Comparison of ENCODE assay signal across 8 cellular contexts in the genomic region with DNA sequence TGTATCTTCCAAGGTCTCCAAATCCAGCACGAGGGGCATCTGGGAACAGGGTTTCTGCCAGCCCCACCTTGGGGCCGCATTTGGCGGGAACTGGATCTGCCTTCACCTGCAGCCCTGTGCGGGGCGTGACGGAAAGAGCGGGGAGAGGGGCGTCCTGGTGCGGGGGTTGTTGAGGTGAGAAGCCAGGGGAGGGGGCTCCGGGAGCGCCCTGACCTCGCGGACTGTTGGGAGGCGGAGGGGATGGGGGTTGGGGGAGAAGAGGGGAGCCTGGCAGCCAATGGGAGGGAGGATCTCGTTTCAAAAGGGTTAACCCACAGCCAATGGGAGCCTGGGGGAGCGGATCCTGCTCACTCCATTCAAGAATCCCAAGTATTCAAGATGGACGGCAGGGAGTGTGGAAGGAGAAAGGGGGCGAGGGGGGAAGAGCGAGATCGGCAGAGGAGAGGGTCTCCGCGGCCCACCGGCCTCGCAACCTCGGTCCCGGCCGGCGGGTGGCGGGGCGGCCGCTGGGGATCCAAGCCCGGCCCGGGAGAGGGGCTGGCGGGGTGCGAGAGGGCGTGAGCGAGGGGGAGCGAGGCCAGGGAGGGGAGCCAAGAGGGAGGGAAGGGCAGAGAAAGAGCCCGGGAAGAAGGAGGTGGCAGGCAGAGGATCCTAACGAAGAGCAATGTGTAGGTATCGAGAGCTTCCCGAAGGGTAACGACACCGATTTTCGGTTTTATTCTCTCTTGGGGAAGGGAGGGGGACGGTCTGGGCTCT. TPM values are rescaled to one million over a fixed set of nuclear protein-coding genes. Genes with fewer than 3 reads are reported as not detected.
DNase-seq lines count a peak whose midpoint lies in the region; ATAC-seq, FAIRE-seq and TF ChIP-seq lines count a peak whose summit lies in the region.

No MANE protein-coding gene starts in this region.

- peak overlapping the region; percentile 99 for H3K4me3 ChIP-seq in fibroblast of pulmonary artery (replicated peaks; ENCODE audit: low read depth, low read length)
- peak overlapping the region; percentile 87 to 91 for H3K4me3 ChIP-seq in muscle layer of duodenum (ENCODE audit: low read depth in 1 of 2, low read length in 2 of 2)

- H3K27me3 Mint-ChIP-seq in activated CD4-positive, alpha-beta T cell treated with anti-CD3 and anti-CD28 coated beads, Interleukin-2, amount 10 ng/mL, durations not matched to agents 7 days and 5 days, result peaks cover 35% of the 10 kb centered on the region
- peaks cover 18% of the 10 kb centered on the region for H3K27me3 Mint-ChIP-seq in WTC11 (ENCODE audit: low read depth)

- H3K9me3 Mint-ChIP-seq in activated CD4-positive, alpha-beta T cell treated with anti-CD3 and anti-CD28 coated beads, Interleukin-2, amount 10 ng/mL, durations not matched to agents 7 days and 5 days, result no peaks in the 10 kb centered on the region
- no peaks in the 10 kb centered on the region for H3K9me3 Mint-ChIP-seq in WTC11

- H3K27ac ChIP-seq in muscle layer of duodenum (ENCODE audit: low read length), result peak overlapping the region; percentile 45

- H3K4me1 Mint-ChIP-seq in activated CD4-positive, alpha-beta T cell treated with anti-CD3 and anti-CD28 coated beads, Interleukin-2, amount 10 ng/mL, durations not matched to agents 7 days and 5 days, result peaks cover 35% of the 10 kb centered on the region
- H3K4me1 Mint-ChIP-seq in WTC11, result peaks cover 48% of the 10 kb centered on the region

- H3K9me3 ChIP-seq in muscle layer of duodenum (ENCODE audit: control insufficient read depth in 1 of 2, low read length in 2 of 2), result no peaks in the 10 kb centered on the region

- peak overlapping the region; percentile 82 for H3K4me3 Mint-ChIP-seq in activated CD4-positive, alpha-beta T cell treated with anti-CD3 and anti-CD28 coated beads, Interleukin-2, amount 10 ng/mL, durations not matched to agents 7 days and 5 days
- peak overlapping the region; percentile 96 for H3K4me3 Mint-ChIP-seq in WTC11

- FAIRE-seq in urothelium cell line (lab: Jason Lieb, UNC), result peak; percentile 13

- CTCF ChIA-PET in activated CD4-positive, alpha-beta T cell treated with anti-CD3 and anti-CD28 coated beads, Interleukin-2, amount 10 ng/mL, durations not matched to agents 7 days and 5 days (lab: Charles Lee), result interaction anchor here (1.0 to 3.6 kb wide), 3 partner anchors 19 to 137 kb away, joined by 3 to 15 read pairs (median 9); a partner anchor contains a TSS
- CTCF ChIA-PET in WTC11 (lab: Charles Lee), result interaction anchor here (1.2 to 7.6 kb wide), 6 partner anchors 40 to 178 kb away, joined by 4 to 363 read pairs (median 19); a partner anchor contains a TSS

- H3K36me3 ChIP-seq in muscle layer of duodenum (ENCODE audit: control insufficient read depth in 1 of 2, insufficient read depth in 2 of 2, low read length in 2 of 2), result no peaks in the 10 kb centered on the region

- ATAC-seq in WTC11 (peak; percentile 69), GM21723 (IDR thresholded peaks at IDR 0.05; ENCODE audit: unreplicated experiment) (no peak)

- H3K36me3 Mint-ChIP-seq in activated CD4-positive, alpha-beta T cell treated with anti-CD3 and anti-CD28 coated beads, Interleukin-2, amount 10 ng/mL, durations not matched to agents 7 days and 5 days (ENCODE audit: low read depth), result no peaks in the 10 kb centered on the region
- H3K36me3 Mint-ChIP-seq in WTC11, result peaks cover 32% of the 10 kb centered on the region

- H3K4me1 ChIP-seq in muscle layer of duodenum (ENCODE audit: control insufficient read depth in 1 of 2, insufficient read depth in 2 of 2, low read length in 2 of 2), result peaks cover 0 to 32% of the 10 kb centered on the region in 2 donors

- DNase-seq in activated CD4-positive, alpha-beta T cell treated with anti-CD3 and anti-CD28 coated beads, Interleukin-2, amount 10 ng/mL, durations not matched to agents 7 days and 5 days, result peak; percentile 24
- DNase-seq in activated CD4-positive, alpha-beta T cell treated with anti-CD3 and anti-CD28 coated beads for 48 hours, result no peak
- DNase-seq in NCI-H1092 (lab: John Stamatoyannopoulos, UW), result peak; percentile 38
- DNase-seq in WTC11 (ENCODE audit: low spot score), result peak; percentile 94
- peak; percentile 87 for DNase-seq in fibroblast of pulmonary artery (ENCODE audit: low read depth)
- DNase-seq in urothelium cell line (ENCODE audit: low spot score), result peak; percentile 96

- POLR2A ChIA-PET in activated CD4-positive, alpha-beta T cell treated with anti-CD3 and anti-CD28 coated beads, Interleukin-2, amount 10 ng/mL, durations not matched to agents 7 days and 5 days (lab: Charles Lee), result no interaction called here
- POLR2A ChIA-PET in WTC11 (lab: Charles Lee), result interaction anchor here (0.7 to 6.6 kb wide), 13 partner anchors 9 to 327 kb away, joined by 3 to 115 read pairs (median 6); a partner anchor contains a TSS

- H3K27me3 ChIP-seq in muscle layer of duodenum (ENCODE audit: low read depth, low read length), result peaks cover 6% of the 10 kb centered on the region

- TF ChIP-seq CTCF in WTC11 (IDR thresholded peaks at IDR 0.05) (no peak), fibroblast of pulmonary artery (IDR thresholded peaks at IDR 0.05; ENCODE audit: low read length, missing control alignments) (no peak)

- peak overlapping the region; percentile 82 for H3K27ac Mint-ChIP-seq in activated CD4-positive, alpha-beta T cell treated with anti-CD3 and anti-CD28 coated beads, Interleukin-2, amount 10 ng/mL, durations not matched to agents 7 days and 5 days
- H3K27ac Mint-ChIP-seq in WTC11, result peak overlapping the region; percentile 99

TF ChIP-seq in WTC11, 78 proteins besides CTCF, POLR2A, EP300 and RAD21 (continues in another document):
- TF ChIP-seq, protein P1, sequence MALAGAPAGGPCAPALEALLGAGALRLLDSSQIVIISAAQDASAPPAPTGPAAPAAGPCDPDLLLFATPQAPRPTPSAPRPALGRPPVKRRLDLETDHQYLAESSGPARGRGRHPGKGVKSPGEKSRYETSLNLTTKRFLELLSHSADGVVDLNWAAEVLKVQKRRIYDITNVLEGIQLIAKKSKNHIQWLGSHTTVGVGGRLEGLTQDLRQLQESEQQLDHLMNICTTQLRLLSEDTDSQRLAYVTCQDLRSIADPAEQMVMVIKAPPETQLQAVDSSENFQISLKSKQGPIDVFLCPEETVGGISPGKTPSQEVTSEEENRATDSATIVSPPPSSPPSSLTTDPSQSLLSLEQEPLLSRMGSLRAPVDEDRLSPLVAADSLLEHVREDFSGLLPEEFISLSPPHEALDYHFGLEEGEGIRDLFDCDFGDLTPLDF (CRISPR knock-in tag; IDR thresholded peaks at IDR 0.05), result no peak
- TF ChIP-seq GRHL2 (CRISPR knock-in tag; IDR thresholded peaks at IDR 0.05; ENCODE audit: insufficient replicate concordance, severe bottlenecking) (no peak), KAT7 (CRISPR knock-in tag; IDR thresholded peaks at IDR 0.05; ENCODE audit: borderline replicate concordance) (no peak), ETV6 (CRISPR knock-in tag; IDR thresholded peaks at IDR 0.05) (0 out of 2 replicates have a peak, but pooled peaks have one; percentile 44), ZNF219 (CRISPR knock-in tag; IDR thresholded peaks at IDR 0.05; ENCODE audit: borderline replicate concordance) (no peak), SMAD3 (CRISPR knock-in tag; IDR thresholded peaks at IDR 0.05; ENCODE audit: borderline replicate concordance) (0 out of 2 replicates have a peak, but pooled peaks have one; percentile 10), NFYB (CRISPR knock-in tag; conservative IDR thresholded peaks at IDR 0.05; ENCODE audit: low read depth) (peak; percentile 72), MXD4 (CRISPR knock-in tag; IDR thresholded peaks at IDR 0.05; ENCODE audit: borderline replicate concordance) (no peak)
- TF ChIP-seq, protein P2, sequence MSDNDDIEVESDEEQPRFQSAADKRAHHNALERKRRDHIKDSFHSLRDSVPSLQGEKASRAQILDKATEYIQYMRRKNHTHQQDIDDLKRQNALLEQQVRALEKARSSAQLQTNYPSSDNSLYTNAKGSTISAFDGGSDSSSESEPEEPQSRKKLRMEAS (CRISPR knock-in tag; IDR thresholded peaks at IDR 0.05), result peak; percentile 91
- TF ChIP-seq, protein P3, sequence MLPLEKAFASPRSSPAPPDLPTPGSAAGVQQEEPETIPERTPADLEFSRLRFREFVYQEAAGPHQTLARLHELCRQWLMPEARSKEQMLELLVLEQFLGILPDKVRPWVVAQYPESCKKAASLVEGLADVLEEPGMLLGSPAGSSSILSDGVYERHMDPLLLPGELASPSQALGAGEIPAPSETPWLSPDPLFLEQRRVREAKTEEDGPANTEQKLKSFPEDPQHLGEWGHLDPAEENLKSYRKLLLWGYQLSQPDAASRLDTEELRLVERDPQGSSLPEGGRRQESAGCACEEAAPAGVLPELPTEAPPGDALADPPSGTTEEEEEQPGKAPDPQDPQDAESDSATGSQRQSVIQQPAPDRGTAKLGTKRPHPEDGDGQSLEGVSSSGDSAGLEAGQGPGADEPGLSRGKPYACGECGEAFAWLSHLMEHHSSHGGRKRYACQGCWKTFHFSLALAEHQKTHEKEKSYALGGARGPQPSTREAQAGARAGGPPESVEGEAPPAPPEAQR (CRISPR knock-in tag; IDR thresholded peaks at IDR 0.05), result no peak
- TF ChIP-seq, protein P4, sequence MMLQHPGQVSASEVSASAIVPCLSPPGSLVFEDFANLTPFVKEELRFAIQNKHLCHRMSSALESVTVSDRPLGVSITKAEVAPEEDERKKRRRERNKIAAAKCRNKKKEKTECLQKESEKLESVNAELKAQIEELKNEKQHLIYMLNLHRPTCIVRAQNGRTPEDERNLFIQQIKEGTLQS (CRISPR knock-in tag; conservative IDR thresholded peaks at IDR 0.05), result no peak
- TF ChIP-seq, protein P5, sequence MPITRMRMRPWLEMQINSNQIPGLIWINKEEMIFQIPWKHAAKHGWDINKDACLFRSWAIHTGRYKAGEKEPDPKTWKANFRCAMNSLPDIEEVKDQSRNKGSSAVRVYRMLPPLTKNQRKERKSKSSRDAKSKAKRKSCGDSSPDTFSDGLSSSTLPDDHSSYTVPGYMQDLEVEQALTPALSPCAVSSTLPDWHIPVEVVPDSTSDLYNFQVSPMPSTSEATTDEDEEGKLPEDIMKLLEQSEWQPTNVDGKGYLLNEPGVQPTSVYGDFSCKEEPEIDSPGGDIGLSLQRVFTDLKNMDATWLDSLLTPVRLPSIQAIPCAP (CRISPR knock-in tag; IDR thresholded peaks at IDR 0.05), result no peak

RNA-seq across cellular contexts. Expression of a gene that starts 11.5 kb away (rescaled TPM):
- under 1 TPM; 0.17 to 0.19 TPM for total RNA-seq in activated CD4-positive, alpha-beta T cell treated with anti-CD3 and anti-CD28 coated beads, Interleukin-2, amount 10 ng/mL, durations not matched to agents 7 days and 5 days
- total RNA-seq in WTC11 (2021), result 0.15 to 0.30 TPM in 2 of 3 replicates, not detected in the other

RNA-seq across cellular contexts. Expression of a gene that starts 19.4 kb away (rescaled TPM):
- total RNA-seq in activated CD4-positive, alpha-beta T cell treated with anti-CD3 and anti-CD28 coated beads, Interleukin-2, amount 10 ng/mL, durations not matched to agents 7 days and 5 days, result 10 to 100 TPM; 17.1 to 21.2 TPM
- 24.5 to 26.3 TPM (median 24.6 TPM) in 3 replicates for total RNA-seq in WTC11 (2021)

RNA-seq across cellular contexts. Expression of a gene that starts 29.7 kb away (rescaled TPM):
- total RNA-seq in activated CD4-positive, alpha-beta T cell treated with anti-CD3 and anti-CD28 coated beads, Interleukin-2, amount 10 ng/mL, durations not matched to agents 7 days and 5 days, result 10 to 100 TPM; 62.9 to 65.5 TPM
- 49.3 to 51.6 TPM (median 50.5 TPM) in 3 replicates for total RNA-seq in WTC11 (2021)

RNA-seq across cellular contexts. Expression of a gene that starts 40.7 kb away (rescaled TPM):
- under 1 TPM in 1 of 2 experiments, not detected in 1; 0.23 TPM for total RNA-seq in activated CD4-positive, alpha-beta T cell treated with anti-CD3 and anti-CD28 coated beads, Interleukin-2, amount 10 ng/mL, durations not matched to agents 7 days and 5 days
- total RNA-seq in WTC11 (2021), result 49.1 to 51.8 TPM (median 50.2 TPM) in 3 replicates
